20 cellular contexts compared by ENCODE assay signal in the genomic region with DNA sequence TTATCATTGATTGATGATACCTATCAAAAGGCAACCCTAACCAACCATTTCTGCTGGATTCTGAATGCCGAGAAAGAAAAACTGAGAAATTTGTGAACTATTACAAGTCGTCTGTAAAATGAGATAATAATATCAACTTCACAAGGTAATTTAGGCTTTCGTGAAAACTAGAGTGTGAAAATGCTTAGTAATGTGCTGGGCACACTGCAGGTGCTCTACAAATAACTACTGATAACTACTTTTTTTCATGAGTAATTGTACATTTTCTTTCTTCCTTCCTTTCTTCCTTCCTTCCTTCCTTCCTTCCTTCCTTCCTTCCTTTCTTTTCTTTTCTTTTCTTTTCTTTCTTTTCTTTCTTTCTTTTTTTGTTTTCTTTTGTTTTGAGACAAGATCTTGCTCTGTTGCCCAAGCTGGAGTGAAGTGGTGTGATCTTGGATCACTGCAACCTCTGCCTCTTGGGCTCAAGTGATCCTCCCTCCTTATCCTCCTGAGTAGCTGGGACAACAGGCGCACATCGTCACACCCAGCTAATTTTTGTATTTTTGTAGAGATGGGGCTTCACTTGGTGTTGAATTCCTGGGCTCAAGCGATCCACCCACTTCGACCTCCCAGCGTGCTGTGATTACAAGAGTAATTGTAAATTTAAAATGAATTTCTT. TPM values are rescaled to one million over a fixed set of nuclear protein-coding genes. Genes with fewer than 3 reads are reported as not detected.
DNase-seq lines count a peak whose midpoint lies in the region; ATAC-seq, FAIRE-seq and TF ChIP-seq lines count a peak whose summit lies in the region.
"Had no signal": no experiment of that assay in that cellular context is flagged by ENCODE, and none has a peak within 500 bp of the region (broad histone marks: within the 10 kb centered on the region; RNA-seq: fewer than 3 reads in every experiment).

No MANE protein-coding gene starts in this region.

- H3K4ac ChIP-seq in H9 (ENCODE audit: low read depth, low read length) = no peak overlapping the region
- no peak overlapping the region for H3K4ac ChIP-seq in H1 (replicated peaks; ENCODE audit: insufficient read length, low read depth, low read length)

- H3K23me2 ChIP-seq in H9 (ENCODE audit: insufficient read length, low read depth, low read length, poor library complexity, severe bottlenecking) = no peaks in the 10 kb centered on the region
- H3K23me2 ChIP-seq in H1 (ENCODE audit: low read depth, low read length) = no peaks in the 10 kb centered on the region

- no peak overlapping the region for H2BK120ac ChIP-seq in H9 (ENCODE audit: low read depth, low read length, poor library complexity, severe bottlenecking)
- no peak overlapping the region for H2BK120ac ChIP-seq in H1 (replicated peaks; ENCODE audit: low read depth, low read length)

- ATAC-seq in HG02798 (IDR thresholded peaks at IDR 0.05; ENCODE audit: poor library complexity, unreplicated experiment) = no peak
- ATAC-seq: natural killer cell had no signal

- H3K36me3 ChIP-seq in KOPT-K1 (ENCODE audit: insufficient read depth, low read length) (no peaks in the 10 kb centered on the region), H1 (ENCODE audit: control insufficient read depth in 2 of 4, insufficient read depth in 4 of 4, low read length in 3 of 4) (no peaks in the 10 kb centered on the region)
- H3K36me3 ChIP-seq: stomach had no signal

- no peak overlapping the region for H3K18ac ChIP-seq in H9 (ENCODE audit: insufficient read length, low read depth, low read length)
- H3K18ac ChIP-seq in H1 (ENCODE audit: extremely low read depth, low read length) = peak overlapping the region; percentile 34; the same call in 1 of the 2 replicates

- WGBS in H9 (ENCODE audit: extremely low coverage, insufficient read length, low lambda C conversion rate) = no CpG with 5 or more reads among the region's 8 CpGs
- WGBS in H1 (ENCODE audit: extremely low coverage in 1 of 2, insufficient coverage in 1 of 2, insufficient read length in 1 of 2, insufficient replicate concordance in 2 of 2, low coverage in 1 of 2, low lambda C conversion rate in 2 of 2, missing lambda C conversion rate in 1 of 2), 2 experiments = 52% methylated on average over 8 of the region's 8 CpGs; no CpG with 5 or more reads in 1 of the 2 experiments

- CTCF ChIA-PET in H1 (lab: Charles Lee; ENCODE audit: partially characterized antibody) = interaction anchor here (0.9 to 1.4 kb wide), 6 partner anchors 26 to 100 kb away, joined by 3 read pairs; no protein-coding TSS in a partner anchor

- POLR2A ChIA-PET in H1 (lab: Charles Lee; ENCODE audit: partially characterized antibody) = interaction anchor here (0.7 to 1.2 kb wide), 6 partner anchors 8 to 1977 kb away, joined by 3 to 5 read pairs (median 3); no protein-coding TSS in a partner anchor

- peaks cover 7% of the 10 kb centered on the region for H3K4me1 ChIP-seq in H9 (ENCODE audit: insufficient read depth, low read length)
- H3K4me1 ChIP-seq in H1 (replicated peaks in 1 of 4; ENCODE audit: control insufficient read depth in 3 of 4, insufficient read depth in 4 of 4, low read length in 3 of 4) = peaks cover 2 to 28% (median 7%) of the 10 kb centered on the region in 4 experiments

- H4K5ac ChIP-seq in H9 (ENCODE audit: insufficient read length, low read depth, low read length) = no peak overlapping the region
- H4K5ac ChIP-seq in H1 (ENCODE audit: insufficient read length, low read depth, low read length) = peak overlapping the region; percentile 99

- H3K36me3 Mint-ChIP-seq in H9 (ENCODE audit: insufficient read depth in 1 of 3, low read depth in 3 of 3) (peaks cover 0 to 13% (median 11%) of the 10 kb centered on the region in 3 experiments; a peak in 3 of 7 replicates), osteocyte (ENCODE audit: unreplicated experiment) (peaks cover 2% of the 10 kb centered on the region)
- H3K36me3 Mint-ChIP-seq: natural killer cell had no signal

- H3K9ac ChIP-seq in H9 (ENCODE audit: extremely low read depth, insufficient read length, low read length) (no peak overlapping the region), H1 (replicated peaks in 1 of 4; ENCODE audit: extremely low read depth in 1 of 4, low read depth in 3 of 4, low read length in 3 of 4) (no peak overlapping the region)

- H2BK5ac ChIP-seq in H9 (ENCODE audit: insufficient read length, low read length) = no peak overlapping the region
- no peak overlapping the region; the same call in 1 of the 2 replicates for H2BK5ac ChIP-seq in H1 (ENCODE audit: low read depth, low read length)

- TF ChIP-seq EP300 in H1 (IDR thresholded peaks at IDR 0.05; ENCODE audit: borderline replicate concordance in 1 of 2, low read depth in 2 of 2, low read length in 2 of 2) = no peak

- no peak for TF ChIP-seq POLR2A in H1 (IDR thresholded peaks at IDR 0.05; ENCODE audit: control extremely low read depth in 1 of 2, low read depth in 2 of 2, low read length in 2 of 2)

- no peak overlapping the region for H3T11ph ChIP-seq in H9 (ENCODE audit: low read length)

- H3K27me3 ChIP-seq in H9 (ENCODE audit: insufficient read depth, low read length) (no peaks in the 10 kb centered on the region), H1 (replicated peaks in 1 of 4; ENCODE audit: control insufficient read depth in 3 of 4, extremely low read depth in 1 of 4, insufficient read depth in 3 of 4, low read length in 3 of 4) (no peaks in the 10 kb centered on the region)
- H3K27me3 ChIP-seq: stomach had no signal

- H2AK5ac ChIP-seq in H9 (ENCODE audit: insufficient read length, low read length) = no peak overlapping the region
- H2AK5ac ChIP-seq in H1 (ENCODE audit: low read depth, low read length) = no peak overlapping the region

- H4K20me1 ChIP-seq in H9 (ENCODE audit: control insufficient read depth, insufficient read depth, insufficient read length) (no peaks in the 10 kb centered on the region), H1 (replicated peaks in 1 of 2; ENCODE audit: control insufficient read depth in 1 of 2, insufficient read depth in 2 of 2, low read length in 2 of 2) (peaks cover 0 to 1% of the 10 kb centered on the region in 2 experiments)

- FAIRE-seq in H1 (lab: Jason Lieb, UNC) (no peak), RCC 7860 (lab: Jason Lieb, UNC) (no peak)
- FAIRE-seq: frontal cortex had no signal

- H3K14ac ChIP-seq in H9 (ENCODE audit: insufficient read depth, low read length) = no peak overlapping the region
- H3K14ac ChIP-seq in H1 (ENCODE audit: insufficient read length) = no peak overlapping the region

- no peaks in the 10 kb centered on the region for H3K9me3 Mint-ChIP-seq in H9
- no peaks in the 10 kb centered on the region for H3K9me3 Mint-ChIP-seq in osteocyte (ENCODE audit: unreplicated experiment)
- H3K9me3 Mint-ChIP-seq: activated CD4-positive, alpha-beta T cell treated with anti-CD3 and anti-CD28 coated beads, Interleukin-2, amount 10 ng/mL, durations not matched to agents 24 days and 14 days; natural killer cell had no signal

- H3K27me3 Mint-ChIP-seq in H9 (ENCODE audit: low read depth) = no peaks in the 10 kb centered on the region
- H3K27me3 Mint-ChIP-seq in osteocyte (ENCODE audit: unreplicated experiment) = no peaks in the 10 kb centered on the region
- H3K27me3 Mint-ChIP-seq: activated CD4-positive, alpha-beta T cell treated with anti-CD3 and anti-CD28 coated beads, Interleukin-2, amount 10 ng/mL, durations not matched to agents 24 days and 14 days had no signal

- H3K56ac ChIP-seq in H9 (ENCODE audit: insufficient read length, low read depth, low read length) (no peak overlapping the region), H1 (replicated peaks; ENCODE audit: insufficient read length, low read depth, low read length) (no peak overlapping the region)

- H4K91ac ChIP-seq in H9 (ENCODE audit: insufficient read length, low read depth, low read length) = no peak overlapping the region
- H4K91ac ChIP-seq in H1 (replicated peaks; ENCODE audit: insufficient read length, low read length) = no peak overlapping the region

- H3K4me2 ChIP-seq in H9 (ENCODE audit: insufficient read depth, insufficient read length, low read length) (no peak overlapping the region), H1 (ENCODE audit: insufficient read depth in 1 of 2, low read depth in 2 of 2, low read length in 2 of 2) (peak overlapping the region; percentile 18 to 31; a peak in 3 of 4 replicates)

- H3K4me3 Mint-ChIP-seq in H9 = peak overlapping the region in 1 of 2 experiments; percentile 69; a peak in 3 of 5 replicates
- peak overlapping the region; percentile 63 for H3K4me3 Mint-ChIP-seq in osteocyte (ENCODE audit: unreplicated experiment)
- H3K4me3 Mint-ChIP-seq: activated CD4-positive, alpha-beta T cell treated with anti-CD3 and anti-CD28 coated beads, Interleukin-2, amount 10 ng/mL, durations not matched to agents 24 days and 14 days; natural killer cell had no signal

- no peak for TF ChIP-seq RAD21 in H1 (IDR thresholded peaks at IDR 0.05 in 1 of 2, conservative IDR thresholded peaks at IDR 0.05 in 1 of 2; ENCODE audit: low read depth in 2 of 2, low read length in 2 of 2)

- no peak overlapping the region for H3K23ac ChIP-seq in H9 (ENCODE audit: insufficient read length, low read depth, low read length)
- no peak overlapping the region for H3K23ac ChIP-seq in H1 (ENCODE audit: insufficient read length)

- H2BK15ac ChIP-seq in H9 (ENCODE audit: low read depth, low read length) (no peak overlapping the region), H1 (ENCODE audit: low read length) (no peak overlapping the region)

- H3K9me3 ChIP-seq in H9 (ENCODE audit: control insufficient read depth, low read depth, low read length) (no peaks in the 10 kb centered on the region), KOPT-K1 (ENCODE audit: insufficient read depth, low read length, poor library complexity, severe bottlenecking) (no peaks in the 10 kb centered on the region), H1 (ENCODE audit: insufficient read depth in 2 of 2, low read depth in 1 of 2, low read length in 1 of 2) (no peaks in the 10 kb centered on the region)
- H3K9me3 ChIP-seq: stomach had no signal

- TF ChIP-seq CTCF in H9 (conservative IDR thresholded peaks at IDR 0.05) (no peak), H1 (IDR thresholded peaks at IDR 0.05; ENCODE audit: control extremely low read depth in 1 of 3, insufficient read depth in 1 of 3, low read depth in 1 of 3, low read length in 3 of 3) (no peak), osteocyte (IDR thresholded peaks at IDR 0.05) (no peak)

- no peak overlapping the region for H2BK20ac ChIP-seq in H9 (ENCODE audit: low read depth, low read length, poor library complexity, severe bottlenecking)
- no peak overlapping the region for H2BK20ac ChIP-seq in H1 (ENCODE audit: low read length)

- H3K27ac Mint-ChIP-seq in H9 (peak overlapping the region; percentile 96 to 98 (median 97)), osteocyte (ENCODE audit: unreplicated experiment) (peak overlapping the region; percentile 89)
- H3K27ac Mint-ChIP-seq: activated CD4-positive, alpha-beta T cell treated with anti-CD3 and anti-CD28 coated beads, Interleukin-2, amount 10 ng/mL, durations not matched to agents 24 days and 14 days; natural killer cell had no signal

- peak overlapping the region in 1 of 4 experiments; percentile 13; a peak in 1 of 8 replicates for H3K4me3 ChIP-seq in H1 (ENCODE audit: extremely low read depth in 1 of 4, insufficient read depth in 2 of 4, low read depth in 3 of 4, low read length in 4 of 4)
- H3K4me3 ChIP-seq: skin epidermis, stomach had no signal

- H2AFZ ChIP-seq in H9 (ENCODE audit: low read length) (no peak overlapping the region), H1 (ENCODE audit: low read length) (no peak overlapping the region)

- H4K8ac ChIP-seq in H9 (replicated peaks; ENCODE audit: insufficient read length, low read depth, low read length) (no peak overlapping the region), H1 (ENCODE audit: extremely low read depth, insufficient read depth, low read length) (no peak overlapping the region)

- H3K27ac ChIP-seq in H9 (ENCODE audit: insufficient read length, low read depth, low read length) (no peak overlapping the region), KOPT-K1 (ENCODE audit: low read depth, low read length, poor library complexity, severe bottlenecking) (peak overlapping the region; percentile 15), H1 (ENCODE audit: low read depth, low read length) (no peak overlapping the region)

- H3K4me1 Mint-ChIP-seq in H9 = peaks cover 59 to 67% of the 10 kb centered on the region in 2 experiments
- H3K4me1 Mint-ChIP-seq in osteocyte (ENCODE audit: unreplicated experiment) = peaks cover 75% of the 10 kb centered on the region

- H3K79me2 ChIP-seq in H9 (ENCODE audit: insufficient read depth, low read length) (peaks cover 23% of the 10 kb centered on the region; the same call in 1 of the 2 replicates), H1 (ENCODE audit: control insufficient read depth in 1 of 2, insufficient read depth in 2 of 2, low read length in 2 of 2) (peaks cover 7 to 96% of the 10 kb centered on the region in 2 experiments; a peak in 3 of 4 replicates)

- H3K79me1 ChIP-seq in H9 (ENCODE audit: insufficient read depth, low read depth, low read length, poor library complexity, severe bottlenecking) (no peaks in the 10 kb centered on the region), H1 (ENCODE audit: low read depth, low read length) (no peaks in the 10 kb centered on the region)

- no peak for DNase-seq in H9
- no peak for DNase-seq in H1 (ENCODE audit: low read depth in 1 of 2, low spot score in 2 of 2)
- DNase-seq in osteocyte (ENCODE audit: extremely low spot score, unreplicated experiment) = no peak
- no peak for DNase-seq in RCC 7860 (ENCODE audit: low spot score)
- DNase-seq in OCI-M1 (lab: John Stamatoyannopoulos, UW) = no peak
- DNase-seq in stimulated activated CD8-positive, alpha-beta memory T cell treated with anti-CD3 and anti-CD28 coated beads, Interleukin-4, amount 100 ng/mL, for 48 hours = no peak
- DNase-seq: activated gamma-delta T cell; anterior cingulate cortex; DND-41; erythroblast; left cardiac atrium; natural killer cell; NCI-H1436 treated with DMSO at 0.1 percent for 48 hours; stimulated activated CD4-positive, alpha-beta T cell treated with anti-CD3 and anti-CD28 coated beads, Interleukin-2, amount 100 ng/mL, for 24 hours; stomach had no signal

- no peak overlapping the region for H2BK12ac ChIP-seq in H9 (ENCODE audit: insufficient read length, low read depth, low read length)
- H2BK12ac ChIP-seq in H1 (ENCODE audit: low read depth, low read length) = no peak overlapping the region

RNA-seq across cellular contexts. Expression of a gene that starts 42.9 kb away (rescaled TPM):
- 138 and 145 TPM in 2 replicates for total RNA-seq in H9 (2021)
- 120 and 129 TPM in 2 replicates for total RNA-seq in H1 (2021; fragmentation: NEBNext Ultra II Directional; extraction: Animal tissue kit (Norgen Biotek cat#: 25700))
- 19.0 and 34.4 TPM in 2 replicates for polyA plus RNA-seq in H1 (2011; rRNA removed)
- polyA plus RNA-seq in H1 (2011; cell fraction: cytosol; rRNA removed) = 41.1 TPM
- polyA plus RNA-seq in H1 (2011; cell fraction: nucleus; rRNA removed) = 13.5 TPM
- 40.9 to 73.5 TPM (median 51.4 TPM) in 4 replicates for polyA plus RNA-seq in H1 (2012, experiment 1 of 2)
- 3.5 TPM for polyA plus RNA-seq in H1 (2012, experiment 2 of 2)
- 67.6 TPM for polyA plus RNA-seq in H1 (2013, experiment 1 of 2)
- 82.8 TPM for polyA plus RNA-seq in H1 (2013, experiment 2 of 2)
- 99.8 and 152 TPM in 2 replicates for polyA minus RNA-seq in H1 (2011; rRNA and poly(A)+ RNA removed)
- polyA minus RNA-seq in H1 (2011; cell fraction: cytosol; rRNA and poly(A)+ RNA removed) = 45.4 TPM
- polyA minus RNA-seq in H1 (2011; cell fraction: nucleus; rRNA and poly(A)+ RNA removed) = 52.9 TPM
- total RNA-seq in osteocyte = 75.5 and 79.6 TPM in 2 replicates
